In genomic region chr21:15825699-15826098, GRCh38 we compare ENCODE assay signal across 15 cellular contexts.
"Had no signal": no experiment of that assay in that cellular context is flagged by ENCODE, and none has a peak within 500 bp of the region (broad histone marks: within the 10 kb centered on the region; RNA-seq: fewer than 3 reads in every experiment).

No MANE protein-coding gene starts in this region.

- DNase-seq: activated naive CD4-positive, alpha-beta T cell treated with anti-CD3 and anti-CD28 coated beads, Interleukin-2, amount 50 U/mL, for 16 hours; activated T-cell treated with anti-CD3 and anti-CD28 coated beads, Interleukin-2, amount 50 U/mL, for 1 hour; effector CD8-positive, alpha-beta T cell; lower lobe of right lung; occipital lobe; posterior cingulate gyrus; retina had no signal

- H3K27ac Mint-ChIP-seq: activated CD4-positive, alpha-beta T cell treated with anti-CD3 and anti-CD28 coated beads, Interleukin-2, amount 10 ng/mL, durations not matched to agents 24 days and 14 days; dendritic cell treated with granulocyte-macrophage colony-stimulating factor and Interleukin-4, amounts not matched to agents 40 ng/mL and 50 ng/mL, for 4 days; stimulated activated naive CD8-positive, alpha-beta T cell treated with anti-CD3 and anti-CD28 coated beads, Interleukin-15, Interleukin-2, amounts not matched to agents 100 ng/mL and 50 ng/mL, for 24 hours; T-helper 1 cell treated with Interleukin-12 subunit alpha and Interleukin-12 subunit beta and Interleukin-4 antibody, amounts not matched to agents 30 μg/mL and 1 μg/mL, for 36 hours had no signal

- H3K9me3 ChIP-seq: esophagus muscularis mucosa, lower lobe of right lung, suprapubic skin had no signal

- H3K4me3 ChIP-seq: esophagus muscularis mucosa, lower lobe of right lung, skin epidermis, suprapubic skin had no signal

- H3K27ac ChIP-seq: lower lobe of right lung, skin epidermis, suprapubic skin had no signal

- H3K9me3 Mint-ChIP-seq: activated CD4-positive, alpha-beta T cell treated with anti-CD3 and anti-CD28 coated beads, Interleukin-2, amount 10 ng/mL, durations not matched to agents 24 days and 14 days; activated CD8-positive, alpha-beta T cell treated with anti-CD3 and anti-CD28 coated beads for 36 hours; dendritic cell treated with granulocyte-macrophage colony-stimulating factor and Interleukin-4, amounts not matched to agents 40 ng/mL and 50 ng/mL, for 4 days; stimulated activated naive CD8-positive, alpha-beta T cell treated with anti-CD3 and anti-CD28 coated beads, Interleukin-15, Interleukin-2, amounts not matched to agents 100 ng/mL and 50 ng/mL, for 24 hours; T-helper 1 cell treated with Interleukin-12 subunit alpha and Interleukin-12 subunit beta and Interleukin-4 antibody, amounts not matched to agents 30 μg/mL and 1 μg/mL, for 36 hours had no signal

- H3K27me3 ChIP-seq: esophagus muscularis mucosa, suprapubic skin had no signal

- H3K27me3 Mint-ChIP-seq: activated CD4-positive, alpha-beta T cell treated with anti-CD3 and anti-CD28 coated beads, Interleukin-2, amount 10 ng/mL, durations not matched to agents 24 days and 14 days; activated CD8-positive, alpha-beta T cell treated with anti-CD3 and anti-CD28 coated beads for 36 hours; dendritic cell treated with granulocyte-macrophage colony-stimulating factor and Interleukin-4, amounts not matched to agents 40 ng/mL and 50 ng/mL, for 4 days; stimulated activated naive CD8-positive, alpha-beta T cell treated with anti-CD3 and anti-CD28 coated beads, Interleukin-15, Interleukin-2, amounts not matched to agents 100 ng/mL and 50 ng/mL, for 24 hours had no signal

- H3K4me1 ChIP-seq: suprapubic skin had no signal

- H3K4me3 Mint-ChIP-seq: activated CD4-positive, alpha-beta T cell treated with anti-CD3 and anti-CD28 coated beads, Interleukin-2, amount 10 ng/mL, durations not matched to agents 24 days and 14 days; activated CD8-positive, alpha-beta T cell treated with anti-CD3 and anti-CD28 coated beads for 36 hours; dendritic cell treated with granulocyte-macrophage colony-stimulating factor and Interleukin-4, amounts not matched to agents 40 ng/mL and 50 ng/mL, for 4 days; stimulated activated naive CD8-positive, alpha-beta T cell treated with anti-CD3 and anti-CD28 coated beads, Interleukin-15, Interleukin-2, amounts not matched to agents 100 ng/mL and 50 ng/mL, for 24 hours; T-helper 1 cell treated with Interleukin-12 subunit alpha and Interleukin-12 subunit beta and Interleukin-4 antibody, amounts not matched to agents 30 μg/mL and 1 μg/mL, for 36 hours had no signal
